Comparison of ENCODE assay signal across 9 cellular contexts in genomic region chr3:105473521-105474223, GRCh38.
A peak's percentile ranks its signal among the peaks of the same experiment; 100 is the strongest.
DNase-seq lines count a peak whose midpoint lies in the region; ATAC-seq and TF ChIP-seq lines count a peak whose summit lies in the region.
"Had no signal": no experiment of that assay in that cellular context is flagged by ENCODE, and none has a peak within 500 bp of the region (broad histone marks: within the 10 kb centered on the region; RNA-seq: fewer than 3 reads in every experiment).

No MANE protein-coding gene starts in this region.

- H3K27me3 ChIP-seq in PC-3 (ENCODE audit: low read length) (no peaks in the 10 kb centered on the region), kidney epithelial cell (ENCODE audit: control insufficient read depth, insufficient read depth, low read length) (no peaks in the 10 kb centered on the region), right cardiac atrium (ENCODE audit: control insufficient read depth, insufficient read depth) (no peaks in the 10 kb centered on the region), BE2C (no peaks in the 10 kb centered on the region)

- H3K79me2 ChIP-seq in PC-3 (ENCODE audit: low read length), result peaks cover 92% of the 10 kb centered on the region

- H3K4me3 ChIP-seq in PC-3 (ENCODE audit: low read length) (no peak overlapping the region), kidney epithelial cell (ENCODE audit: low read depth, low read length) (no peak overlapping the region), right cardiac atrium (ENCODE audit: low read length) (no peak overlapping the region), BE2C (ENCODE audit: low read depth, low read length) (no peak overlapping the region)

- peak; percentile 89 for ATAC-seq in GM21825 (IDR thresholded peaks at IDR 0.05; ENCODE audit: unreplicated experiment)
- ATAC-seq in PC-3, result peak; percentile 60
- ATAC-seq in right cardiac atrium, result no peak

- no peak overlapping the region for H3K4me2 ChIP-seq in PC-3 (ENCODE audit: low read length)

- H3F3A ChIP-seq in PC-3 (ENCODE audit: low read length, unreplicated experiment), result no peaks in the 10 kb centered on the region

- H2AFZ ChIP-seq in PC-3 (ENCODE audit: low read length), result no peak overlapping the region

- DNase-seq in GM04503 (ENCODE audit: low read depth) (peak; percentile 92), PC-3 (peak; percentile 46), kidney epithelial cell (ENCODE audit: low read depth) (peak; percentile 45), right cardiac atrium (no peak), cerebellar cortex (ENCODE audit: low spot score) (no peak), BE2C (no peak)
- no peak for DNase-seq in activated CD4-positive, alpha-beta T cell treated with anti-CD3 and anti-CD28 coated beads for 1 hour
- DNase-seq: amygdala had no signal

- H3K27ac ChIP-seq in PC-3 (ENCODE audit: low read length), result no peak overlapping the region
- H3K27ac ChIP-seq in right cardiac atrium (ENCODE audit: low read length), result no peak overlapping the region

- POLR2A ChIA-PET in PC-3 (lab: Charles Lee; ENCODE audit: unreplicated experiment), result interaction anchor here (0.6 kb wide), 1 partner anchor 1027 kb away, joined by 4 read pairs; no protein-coding TSS in a partner anchor

- TF ChIP-seq CTCF in PC-3 (conservative IDR thresholded peaks at IDR 0.05; ENCODE audit: low read depth, low read length) (no peak), kidney epithelial cell (IDR thresholded peaks at IDR 0.05; ENCODE audit: insufficient read depth, low read length, poor library complexity, severe bottlenecking) (no peak), BE2C (IDR thresholded peaks at IDR 0.05; ENCODE audit: low read depth, low read length) (no peak)

- H3K9me2 ChIP-seq in PC-3 (replicated peaks; ENCODE audit: low read length), result no peaks in the 10 kb centered on the region

- H4K20me1 ChIP-seq in PC-3 (ENCODE audit: low read length), result no peaks in the 10 kb centered on the region

- no peaks in the 10 kb centered on the region for H3K9me3 ChIP-seq in PC-3 (ENCODE audit: low read length)
- no peaks in the 10 kb centered on the region for H3K9me3 ChIP-seq in right cardiac atrium (ENCODE audit: control insufficient read depth, low read length)
- no peaks in the 10 kb centered on the region for H3K9me3 ChIP-seq in BE2C

- CTCF ChIA-PET in PC-3 (lab: Charles Lee), result no interaction called here

- no TSS peak for BruUV-seq in PC-3 (replicated peaks; lab: Mats Ljungman, UMichigan)

- no peak overlapping the region for H3K9ac ChIP-seq in PC-3 (ENCODE audit: low read length)

- intact Hi-C loops in PC-3 (cut with micrococcal nuclease) (no loop called here), right cardiac atrium (cut with DNase I) (no loop called here)

- no peaks in the 10 kb centered on the region for H3K4me1 ChIP-seq in PC-3 (ENCODE audit: insufficient read depth, low read length)
- no peaks in the 10 kb centered on the region for H3K4me1 ChIP-seq in right cardiac atrium (ENCODE audit: control insufficient read depth, insufficient read depth, low read length)
- H3K4me1 ChIP-seq in BE2C, result peaks cover 6% of the 10 kb centered on the region

- H3K36me3 ChIP-seq in PC-3 (ENCODE audit: low read depth, low read length), result peaks cover 16% of the 10 kb centered on the region; the same call in 1 of the 2 replicates
- no peaks in the 10 kb centered on the region for H3K36me3 ChIP-seq in kidney epithelial cell (ENCODE audit: control insufficient read depth, insufficient read depth, low read length)
- H3K36me3 ChIP-seq in BE2C, result no peaks in the 10 kb centered on the region

Comparison
In these comparisons a context has a peak if more than half of its experiments do, and no peak if none do; other contexts are left out.
1. DNase-seq: peak in GM04503 (single experiment), PC-3 (single experiment) and kidney epithelial cell (single experiment); none in activated CD4-positive, alpha-beta T cell treated with anti-CD3 and anti-CD28 coated beads for 1 hour (single experiment), right cardiac atrium (0 of 3), cerebellar cortex (single experiment) and BE2C (single experiment).
2. ATAC-seq: peak in GM21825 (single experiment) and PC-3 (single experiment); none in right cardiac atrium (0 of 2).